In the genomic region with DNA sequence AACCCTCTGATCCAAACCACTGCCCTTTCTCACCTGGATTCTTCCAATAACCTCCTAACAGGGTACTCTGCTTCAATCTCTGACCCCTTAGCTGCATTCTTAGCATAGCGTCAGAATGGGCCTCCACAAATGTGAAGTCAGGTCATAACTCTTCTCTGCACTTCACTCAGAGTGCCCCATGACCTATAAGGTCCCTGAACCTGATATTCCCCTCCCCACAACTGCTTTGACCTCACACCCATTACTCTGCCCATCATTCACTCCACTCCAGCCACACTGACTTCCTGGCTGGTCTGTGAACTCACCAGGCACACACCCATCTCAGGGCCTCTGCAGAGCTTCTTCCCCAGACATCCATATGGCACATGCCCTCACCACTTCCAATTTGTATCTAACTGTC, we compare ENCODE assay signal across 25 cellular contexts.
"Had no signal": no experiment of that assay in that cellular context is flagged by ENCODE, and none has a peak within 500 bp of the region (broad histone marks: within the 10 kb centered on the region; RNA-seq: fewer than 3 reads in every experiment).

No MANE protein-coding gene starts in this region.

- H3K4me1 ChIP-seq: colonic mucosa, foreskin keratinocyte, gastroesophageal sphincter, heart right ventricle, left lung, lower lobe of right lung had no signal

- ATAC-seq: effector memory CD8-positive, alpha-beta T cell; esophagus mucosa; foreskin keratinocyte; gastroesophageal sphincter; heart right ventricle; left cardiac atrium; left lung; left ventricle myocardium superior; lower lobe of right lung had no signal

- H3K27ac Mint-ChIP-seq: dendritic cell treated with granulocyte-macrophage colony-stimulating factor and Interleukin-4, amounts not matched to agents 40 ng/mL and 50 ng/mL, for 4 days; effector memory CD8-positive, alpha-beta T cell; endodermal cell had no signal

- H3K4me3 Mint-ChIP-seq: dendritic cell treated with granulocyte-macrophage colony-stimulating factor and Interleukin-4, amounts not matched to agents 40 ng/mL and 50 ng/mL, for 4 days; effector memory CD8-positive, alpha-beta T cell; endodermal cell had no signal

- H3K27me3 ChIP-seq: colonic mucosa, foreskin keratinocyte, gastroesophageal sphincter, heart right ventricle, left lung had no signal

- H3K27ac ChIP-seq: colonic mucosa, epithelial cell of prostate, foreskin keratinocyte, gastroesophageal sphincter, heart right ventricle, left lung, lower lobe of right lung had no signal

- H3K9me3 Mint-ChIP-seq: dendritic cell treated with granulocyte-macrophage colony-stimulating factor and Interleukin-4, amounts not matched to agents 40 ng/mL and 50 ng/mL, for 4 days; effector memory CD8-positive, alpha-beta T cell; endodermal cell had no signal

- H3K4me3 ChIP-seq: colonic mucosa, gastroesophageal sphincter, heart right ventricle, left lung, lower lobe of right lung had no signal

- DNase-seq: colonic mucosa; cortex of kidney; effector CD8-positive, alpha-beta T cell; effector memory CD8-positive, alpha-beta T cell; endodermal cell; erythroblast; foreskin keratinocyte; glutamatergic neuron; head of caudate nucleus; heart right ventricle; hippocampal formation; left cardiac atrium; left lung; left ventricle myocardium superior; lower lobe of right lung; mesendoderm; midbrain had no signal

- FAIRE-seq: endometrium, frontal cortex, islet of Langerhans, keratinocyte had no signal

- H3K27me3 Mint-ChIP-seq: dendritic cell treated with granulocyte-macrophage colony-stimulating factor and Interleukin-4, amounts not matched to agents 40 ng/mL and 50 ng/mL, for 4 days; effector memory CD8-positive, alpha-beta T cell had no signal

- H3K36me3 ChIP-seq: colonic mucosa, gastroesophageal sphincter, heart right ventricle, left lung, lower lobe of right lung had no signal

- H3K4me1 Mint-ChIP-seq: endodermal cell had no signal

- H3K9me3 ChIP-seq: colonic mucosa, gastroesophageal sphincter, heart right ventricle, left lung, lower lobe of right lung had no signal
